1 cellular context compared by ENCODE assay signal in genomic region chr2:85390941-85391669, GRCh38.
TF ChIP-seq lines count a peak whose summit lies in the region.

No MANE protein-coding gene starts in this region.

TF ChIP-seq in HepG2, 621 proteins besides CTCF, POLR2A, EP300 and RAD21 (continued from another document):
- TF ChIP-seq NFKB2 (CRISPR knock-in tag; IDR thresholded peaks at IDR 0.05; ENCODE audit: borderline replicate concordance) (peak; percentile 54; the same call in 1 of the 2 replicates), FOSL1 (CRISPR knock-in tag; IDR thresholded peaks at IDR 0.05; ENCODE audit: borderline replicate concordance) (no peak), ZNF652 (CRISPR knock-in tag; IDR thresholded peaks at IDR 0.05; ENCODE audit: borderline replicate concordance, low read depth) (no peak), ZNF335 (CRISPR knock-in tag; IDR thresholded peaks at IDR 0.05) (no peak), ELF4 (CRISPR knock-in tag; IDR thresholded peaks at IDR 0.05; ENCODE audit: borderline replicate concordance) (no peak), NR2C2 (CRISPR knock-in tag; IDR thresholded peaks at IDR 0.05; ENCODE audit: borderline replicate concordance) (no peak), PHB2 (IDR thresholded peaks at IDR 0.05; ENCODE audit: partially characterized antibody) (no peak), KDM4B (CRISPR knock-in tag; IDR thresholded peaks at IDR 0.05) (no peak), ZNF883 (CRISPR knock-in tag; IDR thresholded peaks at IDR 0.05; ENCODE audit: not compliant biosample characterization) (no peak), NFE2 (CRISPR knock-in tag; IDR thresholded peaks at IDR 0.05) (no peak), TERF1 (CRISPR knock-in tag; IDR thresholded peaks at IDR 0.05) (no peak), ZNF513 (CRISPR knock-in tag; conservative IDR thresholded peaks at IDR 0.05) (no peak), ZNF33A (CRISPR knock-in tag; IDR thresholded peaks at IDR 0.05; ENCODE audit: borderline replicate concordance) (no peak), FOXM1 (CRISPR knock-in tag; IDR thresholded peaks at IDR 0.05) (no peak), ZNF431 (CRISPR knock-in tag; IDR thresholded peaks at IDR 0.05; ENCODE audit: borderline replicate concordance, low read depth) (no peak), SRSF1 (optimal IDR thresholded peaks at IDR 0.05; ENCODE audit: low read depth, low read length) (no peak), ZGPAT (CRISPR knock-in tag; IDR thresholded peaks at IDR 0.05) (no peak), ZXDC (CRISPR knock-in tag; IDR thresholded peaks at IDR 0.05) (no peak), RFX1 (IDR thresholded peaks at IDR 0.05) (no peak), AGO2 (optimal IDR thresholded peaks at IDR 0.05; ENCODE audit: low read depth, low read length) (no peak), ZNF331 (CRISPR knock-in tag; IDR thresholded peaks at IDR 0.05) (0 out of 2 replicates have a peak, but pooled peaks have one; percentile 44), ZNF878 (CRISPR knock-in tag; IDR thresholded peaks at IDR 0.05) (no peak), TCF7L2 (IDR thresholded peaks at IDR 0.05; ENCODE audit: low read depth, low read length) (no peak), ZSCAN29 (CRISPR knock-in tag; conservative IDR thresholded peaks at IDR 0.05) (no peak), MLX (CRISPR knock-in tag; IDR thresholded peaks at IDR 0.05) (no peak), MIER2 (CRISPR knock-in tag; IDR thresholded peaks at IDR 0.05) (no peak), NR3C1 (CRISPR knock-in tag; IDR thresholded peaks at IDR 0.05) (no peak), JDP2 (CRISPR knock-in tag; IDR thresholded peaks at IDR 0.05; ENCODE audit: borderline replicate concordance) (no peak), MEIS1 (CRISPR knock-in tag; IDR thresholded peaks at IDR 0.05; ENCODE audit: borderline replicate concordance) (peak; percentile 51; the same call in 1 of the 2 replicates), KDM3A (CRISPR knock-in tag; IDR thresholded peaks at IDR 0.05; ENCODE audit: low read depth) (no peak)
TF ChIP-seq in HepG2: peak in this region for 103.
